In genomic region chr10:24524314-24524713, GRCh38 we compare ENCODE assay signal across 35 cellular contexts.
"Had no signal": no experiment of that assay in that cellular context is flagged by ENCODE, and none has a peak within 500 bp of the region (broad histone marks: within the 10 kb centered on the region; RNA-seq: fewer than 3 reads in every experiment).

No MANE protein-coding gene starts in this region.

- H3K27me3 ChIP-seq: body of pancreas, brain microvascular endothelial cell, breast epithelium had no signal

- H3K4me3 Mint-ChIP-seq: activated B cell treated with CpG ODN at 0.5 μM for 24 hours; activated CD4-positive, alpha-beta memory T cell treated with anti-CD3 and anti-CD28 coated beads for 36 hours; activated CD4-positive, alpha-beta T cell treated with anti-CD3 and anti-CD28 coated beads, Interleukin-2, amount 10 ng/mL, durations not matched to agents 24 days and 14 days; activated CD8-positive, alpha-beta T cell treated with anti-CD3 and anti-CD28 coated beads for 36 hours; activated naive CD4-positive, alpha-beta T cell treated with anti-CD3 and anti-CD28 coated beads, Interleukin-2, amount 10 ng/mL, durations not matched to agents 7 days and 5 days; activated naive CD4-positive, alpha-beta T cell treated with anti-CD3 and anti-CD28 coated beads, Interleukin-2, amount 50 U/mL, for 24 hours; activated naive CD8-positive, alpha-beta T cell; activated naive CD8-positive, alpha-beta T cell treated with anti-CD3 and anti-CD28 coated beads, Interleukin-2, amount 10 ng/mL, durations not matched to agents 7 days and 5 days; activated naive CD8-positive, alpha-beta T cell treated with anti-CD3 and anti-CD28 coated beads, Interleukin-2, amount 50 U/mL, for 24 hours; activated T-cell treated with anti-CD3 and anti-CD28 coated beads, Interleukin-2, amount 50 U/mL, for 24 hours; T-helper 1 cell treated with Interleukin-12 subunit alpha and Interleukin-12 subunit beta and Interleukin-4 antibody, amounts not matched to agents 30 μg/mL and 1 μg/mL, for 36 hours; T-helper 2 cell treated with Interferon-gamma antibody and Interleukin-4, amounts not matched to agents 5 μg/mL and 100 μg/mL, for 36 hours had no signal

- ATAC-seq: activated CD8-positive, alpha-beta T cell treated with anti-CD3 and anti-CD28 coated beads for 36 hours; activated naive CD8-positive, alpha-beta T cell treated with anti-CD3 and anti-CD28 coated beads, Interleukin-2, amount 50 U/mL, for 24 hours; body of pancreas had no signal

- H3K4me1 Mint-ChIP-seq: activated B cell treated with CpG ODN at 0.5 μM for 24 hours had no signal

- H3K27ac ChIP-seq: body of pancreas, brain microvascular endothelial cell, breast epithelium, VCaP had no signal

- H3K27me3 Mint-ChIP-seq: activated naive CD8-positive, alpha-beta T cell treated with anti-CD3 and anti-CD28 coated beads, Interleukin-2, amount 50 U/mL, for 24 hours had no signal

- H3K4me1 ChIP-seq: body of pancreas, breast epithelium had no signal

- H3K9me3 ChIP-seq: body of pancreas, breast epithelium had no signal

- DNase-seq: activated B cell treated with CpG ODN at 0.5 μM for 24 hours; activated CD4-positive, alpha-beta memory T cell treated with anti-CD3 and anti-CD28 coated beads for 36 hours; activated CD4-positive, alpha-beta T cell treated with anti-CD3 and anti-CD28 coated beads for 4 hours; activated CD4-positive, alpha-beta T cell treated with anti-CD3 and anti-CD28 coated beads, Interleukin-2, amount 10 ng/mL, durations not matched to agents 24 days and 14 days; activated CD4-positive, alpha-beta T cell treated with anti-CD3 and anti-CD28 coated beads, Interleukin-2, amount 50 U/mL, for 1 hour; activated CD4-positive, alpha-beta T cell treated with anti-CD3 and anti-CD28 coated beads, Interleukin-2, amount 50 U/mL, for 4 hours; activated CD4-positive, CD25-positive, alpha-beta regulatory T cell treated with anti-CD3 and anti-CD28 coated beads, Interleukin-2, amount 50 U/mL, for 72 hours; activated CD8-positive, alpha-beta memory T cell treated with anti-CD3 and anti-CD28 coated beads, Interleukin-2, amount 50 U/mL, for 48 hours; activated CD8-positive, alpha-beta T cell treated with anti-CD3 and anti-CD28 coated beads for 36 hours; activated effector memory CD4-positive, alpha-beta T cell treated with Interleukin-2 at 50 U/mL for 16 hours; activated gamma-delta T cell; activated naive CD4-positive, alpha-beta T cell treated with anti-CD3 and anti-CD28 coated beads, Interleukin-2, amount 10 ng/mL, durations not matched to agents 7 days and 5 days; activated naive CD4-positive, alpha-beta T cell treated with Interleukin-2 at 50 U/mL for 16 hours; activated naive CD8-positive, alpha-beta T cell treated with anti-CD3 and anti-CD28 coated beads, Interleukin-2, amount 10 ng/mL, durations not matched to agents 7 days and 5 days; activated naive CD8-positive, alpha-beta T cell treated with anti-CD3 and anti-CD28 coated beads, Interleukin-2, amount 50 U/mL, for 24 hours; activated T-cell treated with anti-CD3 and anti-CD28 coated beads, Interleukin-2, amount 50 U/mL, for 24 hours; activated T-cell treated with anti-CD3 and anti-CD28 coated beads, Interleukin-2, amount 50 U/mL, for 48 hours; amygdala; anterior cingulate cortex; body of pancreas; brain microvascular endothelial cell; central memory CD4-positive, alpha-beta T cell; SW 1271; T-helper 1 cell; T-helper 2 cell; T-helper 9 cell had no signal

- H3K9me3 Mint-ChIP-seq: activated B cell treated with CpG ODN at 0.5 μM for 24 hours; activated CD4-positive, alpha-beta memory T cell treated with anti-CD3 and anti-CD28 coated beads for 36 hours; activated CD4-positive, alpha-beta T cell treated with anti-CD3 and anti-CD28 coated beads, Interleukin-2, amount 10 ng/mL, durations not matched to agents 24 days and 14 days; activated CD8-positive, alpha-beta T cell treated with anti-CD3 and anti-CD28 coated beads for 36 hours; activated naive CD4-positive, alpha-beta T cell treated with anti-CD3 and anti-CD28 coated beads, Interleukin-2, amount 10 ng/mL, durations not matched to agents 7 days and 5 days; activated naive CD4-positive, alpha-beta T cell treated with anti-CD3 and anti-CD28 coated beads, Interleukin-2, amount 50 U/mL, for 24 hours; activated naive CD8-positive, alpha-beta T cell treated with anti-CD3 and anti-CD28 coated beads, Interleukin-2, amount 10 ng/mL, durations not matched to agents 7 days and 5 days; activated naive CD8-positive, alpha-beta T cell treated with anti-CD3 and anti-CD28 coated beads, Interleukin-2, amount 50 U/mL, for 24 hours; activated T-cell treated with anti-CD3 and anti-CD28 coated beads, Interleukin-2, amount 50 U/mL, for 24 hours; activated T-helper 2 cell treated with anti-CD3 and anti-CD28 coated beads, Interferon-gamma antibody, Interleukin-2, Interleukin-4, amounts not matched to agents 10 μg/mL and 5 μg/mL and 100 μg/mL, durations not matched to agents 14 hours and 24 hours and 36 hours; T-helper 1 cell treated with Interleukin-12 subunit alpha and Interleukin-12 subunit beta and Interleukin-4 antibody, amounts not matched to agents 30 μg/mL and 1 μg/mL, for 36 hours; T-helper 2 cell treated with Interferon-gamma antibody and Interleukin-4, amounts not matched to agents 5 μg/mL and 100 μg/mL, for 36 hours had no signal

- H3K36me3 Mint-ChIP-seq: activated CD4-positive, alpha-beta memory T cell treated with anti-CD3 and anti-CD28 coated beads for 36 hours; activated naive CD4-positive, alpha-beta T cell treated with anti-CD3 and anti-CD28 coated beads, Interleukin-2, amount 10 ng/mL, durations not matched to agents 7 days and 5 days; activated naive CD4-positive, alpha-beta T cell treated with anti-CD3 and anti-CD28 coated beads, Interleukin-2, amount 50 U/mL, for 24 hours; activated naive CD8-positive, alpha-beta T cell; activated naive CD8-positive, alpha-beta T cell treated with anti-CD3 and anti-CD28 coated beads, Interleukin-2, amount 10 ng/mL, durations not matched to agents 7 days and 5 days had no signal

- H3K27ac Mint-ChIP-seq: activated B cell treated with CpG ODN at 0.5 μM for 24 hours; activated CD4-positive, alpha-beta memory T cell treated with anti-CD3 and anti-CD28 coated beads for 36 hours; activated CD4-positive, alpha-beta T cell treated with anti-CD3 and anti-CD28 coated beads, Interleukin-2, amount 10 ng/mL, durations not matched to agents 24 days and 14 days; activated CD8-positive, alpha-beta T cell treated with anti-CD3 and anti-CD28 coated beads for 36 hours; activated naive CD4-positive, alpha-beta T cell treated with anti-CD3 and anti-CD28 coated beads, Interleukin-2, amount 10 ng/mL, durations not matched to agents 7 days and 5 days; activated naive CD4-positive, alpha-beta T cell treated with anti-CD3 and anti-CD28 coated beads, Interleukin-2, amount 50 U/mL, for 24 hours; activated naive CD8-positive, alpha-beta T cell; activated naive CD8-positive, alpha-beta T cell treated with anti-CD3 and anti-CD28 coated beads, Interleukin-2, amount 10 ng/mL, durations not matched to agents 7 days and 5 days; activated naive CD8-positive, alpha-beta T cell treated with anti-CD3 and anti-CD28 coated beads, Interleukin-2, amount 50 U/mL, for 24 hours; activated T-cell treated with anti-CD3 and anti-CD28 coated beads, Interleukin-2, amount 50 U/mL, for 24 hours; activated T-helper 2 cell treated with anti-CD3 and anti-CD28 coated beads, Interferon-gamma antibody, Interleukin-2, Interleukin-4, amounts not matched to agents 10 μg/mL and 5 μg/mL and 100 μg/mL, durations not matched to agents 14 hours and 24 hours and 36 hours; T-helper 1 cell treated with Interleukin-12 subunit alpha and Interleukin-12 subunit beta and Interleukin-4 antibody, amounts not matched to agents 30 μg/mL and 1 μg/mL, for 36 hours; T-helper 2 cell treated with Interferon-gamma antibody and Interleukin-4, amounts not matched to agents 5 μg/mL and 100 μg/mL, for 36 hours had no signal

- H3K4me3 ChIP-seq: body of pancreas, breast epithelium had no signal

- FAIRE-seq: astrocyte, TTC549 had no signal
